Comparison of ENCODE assay signal across 13 cellular contexts in the genomic region with DNA sequence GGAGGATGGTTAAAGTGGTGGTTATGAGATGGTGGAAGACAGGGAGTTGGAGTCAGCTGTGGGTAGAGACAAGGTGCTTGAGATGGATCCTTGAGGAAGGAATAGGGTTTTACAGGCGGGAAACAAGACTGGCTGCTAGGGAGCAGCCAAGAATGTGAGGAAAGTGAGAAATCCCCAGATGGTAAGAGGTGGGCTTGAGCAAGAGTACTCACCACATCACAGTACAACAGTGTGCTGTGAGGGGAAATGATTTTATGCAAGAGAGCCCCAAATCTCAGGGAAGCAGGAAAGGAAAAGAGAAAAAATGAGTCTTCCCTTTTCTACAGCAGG. TPM values are rescaled to one million over a fixed set of nuclear protein-coding genes. Genes with fewer than 3 reads are reported as not detected.
DNase-seq lines count a peak whose midpoint lies in the region; ATAC-seq and TF ChIP-seq lines count a peak whose summit lies in the region.
"Had no signal": no experiment of that assay in that cellular context is flagged by ENCODE, and none has a peak within 500 bp of the region (broad histone marks: within the 10 kb centered on the region; RNA-seq: fewer than 3 reads in every experiment).

No MANE protein-coding gene starts in this region.

- POLR2A ChIA-PET in naive thymus-derived CD4-positive, alpha-beta T cell (lab: Charles Lee) = interaction anchor here (1.5 to 23.3 kb wide), 7 partner anchors 5 to 173 kb away, joined by 3 to 1270 read pairs (median 50); partner anchors contain the start of genes ATN1, C12orf57, ENO2 and PTPN6

- no peak for ATAC-seq in naive thymus-derived CD4-positive, alpha-beta T cell
- ATAC-seq in GM21737 (IDR thresholded peaks at IDR 0.05; ENCODE audit: unreplicated experiment) (no peak), GM21529 (IDR thresholded peaks at IDR 0.05; ENCODE audit: unreplicated experiment) (no peak), body of pancreas (no peak)

- peak; percentile 1 for DNase-seq in stimulated activated CD4-positive, alpha-beta T cell treated with anti-CD3 and anti-CD28 coated beads, Interleukin-15, amount 100 ng/mL, for 24 hours
- no peak for DNase-seq in stimulated activated CD4-positive, alpha-beta T cell treated with anti-CD3 and anti-CD28 coated beads, Interleukin-2, amount 100 ng/mL, for 24 hours
- no peak for DNase-seq in naive thymus-derived CD4-positive, alpha-beta T cell
- no peak for DNase-seq in vagina (ENCODE audit: extremely low spot score in 2 of 2)
- DNase-seq in body of pancreas = no peak
- DNase-seq: NCI-H1436 treated with DMSO at 0.1 percent for 48 hours; NK-92 treated with Interleukin-12 subunit alpha and Interleukin-12 subunit beta, amount 100 ng/mL, for 24 hours; occipital lobe had no signal

- TF ChIP-seq CTCF in vagina (IDR thresholded peaks at IDR 0.05) (no peak), body of pancreas (IDR thresholded peaks at IDR 0.05) (no peak)

- H3K27me3 ChIP-seq in naive thymus-derived CD4-positive, alpha-beta T cell (ENCODE audit: control insufficient read depth in 2 of 2, insufficient read depth in 2 of 2, low read length in 2 of 2) = no peaks in the 10 kb centered on the region
- H3K27me3 ChIP-seq in vagina = no peaks in the 10 kb centered on the region
- no peaks in the 10 kb centered on the region for H3K27me3 ChIP-seq in body of pancreas

- WGBS in body of pancreas, 2 donors = 81 to 89% methylated on average over 1 of the region's 1 CpG

- H3K4me1 ChIP-seq in naive thymus-derived CD4-positive, alpha-beta T cell (ENCODE audit: control insufficient read depth in 2 of 2, insufficient read depth in 2 of 2, low read length in 2 of 2) = peaks cover 5 to 38% of the 10 kb centered on the region in 2 donors
- H3K4me1 ChIP-seq in vagina (peaks cover 71% of the 10 kb centered on the region), body of pancreas (peaks cover 40% of the 10 kb centered on the region)

- H3K4me3 ChIP-seq in naive thymus-derived CD4-positive, alpha-beta T cell (ENCODE audit: low read length) = no peak overlapping the region
- H3K4me3 ChIP-seq in vagina = no peak overlapping the region
- no peak overlapping the region for H3K4me3 ChIP-seq in body of pancreas

- peaks cover 0 to 4% (median 0%) of the 10 kb centered on the region in 3 experiments for H3K36me3 ChIP-seq in naive thymus-derived CD4-positive, alpha-beta T cell (ENCODE audit: control insufficient read depth in 2 of 3, insufficient read depth in 3 of 3, low read length in 3 of 3)
- peaks cover 0 to 25% of the 10 kb centered on the region in 2 donors for H3K36me3 ChIP-seq in vagina
- no peaks in the 10 kb centered on the region for H3K36me3 ChIP-seq in body of pancreas (replicated peaks in 1 of 2; ENCODE audit: insufficient read depth in 1 of 2, low read depth in 2 of 2)

- H3K9me3 Mint-ChIP-seq in naive thymus-derived CD4-positive, alpha-beta T cell = no peaks in the 10 kb centered on the region

- H3K27ac Mint-ChIP-seq in naive thymus-derived CD4-positive, alpha-beta T cell = peak overlapping the region; percentile 57 to 99 (median 94)

- TF ChIP-seq POLR2A in vagina (IDR thresholded peaks at IDR 0.05) (no peak), body of pancreas (IDR thresholded peaks at IDR 0.05) (no peak)

- peaks cover 44 to 78% (median 64%) of the 10 kb centered on the region in 7 donors for H3K4me1 Mint-ChIP-seq in naive thymus-derived CD4-positive, alpha-beta T cell

- H3K36me3 Mint-ChIP-seq in naive thymus-derived CD4-positive, alpha-beta T cell = peaks cover 0 to 18% (median 0%) of the 10 kb centered on the region in 5 donors

- peak overlapping the region; percentile 15 to 74 (median 35) for H3K4me3 Mint-ChIP-seq in naive thymus-derived CD4-positive, alpha-beta T cell

- no peaks in the 10 kb centered on the region for H3K9me3 ChIP-seq in naive thymus-derived CD4-positive, alpha-beta T cell (ENCODE audit: control insufficient read depth in 2 of 3, low read length in 3 of 3)
- H3K9me3 ChIP-seq in vagina (no peaks in the 10 kb centered on the region), body of pancreas (no peaks in the 10 kb centered on the region)

- CTCF ChIA-PET in naive thymus-derived CD4-positive, alpha-beta T cell (lab: Charles Lee) = interaction anchor here (5.1 kb wide), 1 partner anchor 10 kb away, joined by 47 read pairs; no protein-coding TSS in a partner anchor

- intact Hi-C loops in naive thymus-derived CD4-positive, alpha-beta T cell (cut with micrococcal nuclease) = loop anchor here in 1 of 2 donors (5.0 kb wide), 1 partner anchor 252 kb away; the partner anchor contains the start of gene PEX5
- intact Hi-C loops in vagina (cut with DNase I) = no loop called here
- intact Hi-C loops in body of pancreas (cut with DNase I) = no loop called here

- H3K27me3 Mint-ChIP-seq in naive thymus-derived CD4-positive, alpha-beta T cell = no peaks in the 10 kb centered on the region

- peak overlapping the region; percentile 10 for H3K27ac ChIP-seq in angular gyrus (ENCODE audit: low read depth, low read length)
- H3K27ac ChIP-seq in naive thymus-derived CD4-positive, alpha-beta T cell (ENCODE audit: low read depth, low read length) = peak overlapping the region; percentile 92
- peak overlapping the region; percentile 34 for H3K27ac ChIP-seq in vagina
- H3K27ac ChIP-seq in body of pancreas = no peak overlapping the region

RNA-seq across cellular contexts. Expression of gene ATN1, which starts 7.4 kb away (rescaled TPM):
- 10 to 100 TPM; 29.5 to 42.2 (median 34.4) TPM for total RNA-seq in naive thymus-derived CD4-positive, alpha-beta T cell
- 1 to 10 TPM in 1 of 2 donors, under 1 TPM in 1; 0.95 to 2.0 TPM for polyA plus RNA-seq in naive thymus-derived CD4-positive, alpha-beta T cell
- 92.1 TPM for total RNA-seq in vagina
- 10 to 100 TPM; 36.1 to 86.7 TPM for total RNA-seq in body of pancreas

RNA-seq across cellular contexts. Expression of gene RNU7-1, which starts 8.4 kb away (rescaled TPM):
- not detected for total RNA-seq in naive thymus-derived CD4-positive, alpha-beta T cell
- not detected for polyA plus RNA-seq in naive thymus-derived CD4-positive, alpha-beta T cell
- not detected for total RNA-seq in vagina
- total RNA-seq in body of pancreas = not detected
- total RNA-seq: HT-29; occipital lobe; T-helper 1 cell treated with Interleukin-12 subunit alpha and Interleukin-12 subunit beta and Interleukin-4 antibody, amounts not matched to agents 30 ng/mL and 1 ng/mL, for 36 hours had no signal

RNA-seq across cellular contexts. Expression of gene C12orf57, which starts 8.6 kb away (rescaled TPM):
- 100 to 1,000 TPM; 148 to 592 (median 362) TPM for total RNA-seq in naive thymus-derived CD4-positive, alpha-beta T cell
- 100 to 1,000 TPM; 394 to 401 TPM for polyA plus RNA-seq in naive thymus-derived CD4-positive, alpha-beta T cell
- total RNA-seq in vagina = 760 TPM
- total RNA-seq in body of pancreas = 100 to 1,000 TPM; 219 to 302 TPM

RNA-seq across cellular contexts. Expression of gene PTPN6, which starts 16.0 kb away (rescaled TPM):
- total RNA-seq in naive thymus-derived CD4-positive, alpha-beta T cell = 100 to 1,000 TPM; 141 to 390 (median 242) TPM
- 100 to 1,000 TPM; 210 to 387 TPM for polyA plus RNA-seq in naive thymus-derived CD4-positive, alpha-beta T cell
- 17.4 TPM for total RNA-seq in vagina
- 10 to 100 TPM; 18.4 to 19.4 TPM for total RNA-seq in body of pancreas

RNA-seq across cellular contexts. Expression of gene ENO2, which starts 20.8 kb away (rescaled TPM):
- total RNA-seq in naive thymus-derived CD4-positive, alpha-beta T cell = 100 to 1,000 TPM in 3 of 5 experiments, 10 to 100 TPM in 2; 65.3 to 193 (median 178) TPM
- polyA plus RNA-seq in naive thymus-derived CD4-positive, alpha-beta T cell = 10 to 100 TPM; 22.5 to 31.0 TPM
- 20.1 TPM for total RNA-seq in vagina
- total RNA-seq in body of pancreas = 10 to 100 TPM in 1 of 2 donors, 1 to 10 TPM in 1; 4.4 to 11.9 TPM

Comparison
In these comparisons a context has a peak if more than half of its experiments do, and no peak if none do; other contexts are left out.
1. H3K27ac ChIP-seq: peak in angular gyrus (single experiment), naive thymus-derived CD4-positive, alpha-beta T cell (single experiment) and vagina (single experiment); none in body of pancreas (0 of 4).